In genomic region chr9:120408680-120409258, GRCh38 we compare ENCODE assay signal across 23 cellular contexts.
"Had no signal": no experiment of that assay in that cellular context is flagged by ENCODE, and none has a peak within 500 bp of the region (broad histone marks: within the 10 kb centered on the region; RNA-seq: fewer than 3 reads in every experiment).

No MANE protein-coding gene starts in this region.

- H3K9me3 ChIP-seq: heart left ventricle, lower lobe of right lung, psoas muscle, spleen, testis, tibial nerve had no signal

- H3K27me3 ChIP-seq: heart left ventricle, spleen, testis, tibial nerve had no signal

- H3K27me3 Mint-ChIP-seq: memory B cell; natural killer cell treated with Interleukin-12 subunit alpha and Interleukin-12 subunit beta and Interleukin-15 and Interleukin-18, amount 100 ng/mL, for 72 hours; stimulated activated naive B cell treated with anti-CD40 and anti-IgM and Interleukin-4, amounts not matched to agents 10 μg/mL and 1 μg/mL and 100 μg/mL, for 72 hours; stimulated activated naive CD8-positive, alpha-beta T cell treated with anti-CD3 and anti-CD28 coated beads, Interleukin-15, amount 100 ng/mL, for 72 hours had no signal

- DNase-seq: cerebellar nuclear complex; effector CD4-positive, alpha-beta T cell; endodermal cell; foreskin melanocyte; hippocampal formation; kidney glomerular epithelial cell; lower lobe of right lung; psoas muscle; retina; spleen; stimulated activated CD4-positive, alpha-beta T cell treated with anti-CD3 and anti-CD28 coated beads, Interleukin-15, amount 100 ng/mL, for 24 hours; stimulated activated CD4-positive, alpha-beta T cell treated with anti-CD3 and anti-CD28 coated beads, Interleukin-2, amount 100 ng/mL, for 24 hours; stimulated activated CD4-positive, alpha-beta T cell treated with anti-CD3 and anti-CD28 coated beads, Interleukin-4, amount 100 ng/mL, for 4 hours; stimulated activated naive B cell treated with anti-CD40 and anti-IgM and Interleukin-4, amounts not matched to agents 10 μg/mL and 1 μg/mL and 100 μg/mL, for 72 hours; stimulated activated naive CD8-positive, alpha-beta T cell treated with anti-CD3 and anti-CD28 coated beads, Interleukin-15, amount 100 ng/mL, for 72 hours; testis had no signal

- H3K27ac ChIP-seq: heart left ventricle, lower lobe of right lung, parathyroid adenoma, psoas muscle, spleen, testis, tibial nerve had no signal

- ATAC-seq: lower lobe of right lung; psoas muscle; sciatic nerve; stimulated activated naive B cell treated with anti-CD40 and anti-IgM and Interleukin-4, amounts not matched to agents 10 μg/mL and 1 μg/mL and 100 μg/mL, for 72 hours; stimulated activated naive CD8-positive, alpha-beta T cell treated with anti-CD3 and anti-CD28 coated beads, Interleukin-15, amount 100 ng/mL, for 72 hours had no signal

- H3K4me3 Mint-ChIP-seq: endodermal cell; memory B cell; mesothelial cell of epicardium; natural killer cell treated with Interleukin-12 subunit alpha and Interleukin-12 subunit beta and Interleukin-15 and Interleukin-18, amount 100 ng/mL, for 72 hours; stimulated activated naive B cell treated with anti-CD40 and anti-IgM and Interleukin-4, amounts not matched to agents 10 μg/mL and 1 μg/mL and 100 μg/mL, for 72 hours; stimulated activated naive CD8-positive, alpha-beta T cell treated with anti-CD3 and anti-CD28 coated beads, Interleukin-15, amount 100 ng/mL, for 72 hours had no signal

- H3K4me1 Mint-ChIP-seq: memory B cell; stimulated activated naive B cell treated with anti-CD40 and anti-IgM and Interleukin-4, amounts not matched to agents 10 μg/mL and 1 μg/mL and 100 μg/mL, for 72 hours had no signal

- H3K27ac Mint-ChIP-seq: endodermal cell; memory B cell; mesothelial cell of epicardium; natural killer cell treated with Interleukin-12 subunit alpha and Interleukin-12 subunit beta and Interleukin-15 and Interleukin-18, amount 100 ng/mL, for 72 hours; stimulated activated naive B cell treated with anti-CD40 and anti-IgM and Interleukin-4, amounts not matched to agents 10 μg/mL and 1 μg/mL and 100 μg/mL, for 72 hours; stimulated activated naive CD8-positive, alpha-beta T cell treated with anti-CD3 and anti-CD28 coated beads, Interleukin-15, amount 100 ng/mL, for 72 hours had no signal

- H3K4me3 ChIP-seq: heart left ventricle, lower lobe of right lung, psoas muscle, spleen, testis, tibial nerve had no signal

- H3K9me3 Mint-ChIP-seq: endodermal cell; memory B cell; mesothelial cell of epicardium; natural killer cell treated with Interleukin-12 subunit alpha and Interleukin-12 subunit beta and Interleukin-15 and Interleukin-18, amount 100 ng/mL, for 72 hours; stimulated activated naive B cell treated with anti-CD40 and anti-IgM and Interleukin-4, amounts not matched to agents 10 μg/mL and 1 μg/mL and 100 μg/mL, for 72 hours; stimulated activated naive CD8-positive, alpha-beta T cell treated with anti-CD3 and anti-CD28 coated beads, Interleukin-15, amount 100 ng/mL, for 72 hours had no signal

- H3K4me1 ChIP-seq: lower lobe of right lung, parathyroid adenoma, spleen, testis, tibial nerve had no signal
